In the genomic region with DNA sequence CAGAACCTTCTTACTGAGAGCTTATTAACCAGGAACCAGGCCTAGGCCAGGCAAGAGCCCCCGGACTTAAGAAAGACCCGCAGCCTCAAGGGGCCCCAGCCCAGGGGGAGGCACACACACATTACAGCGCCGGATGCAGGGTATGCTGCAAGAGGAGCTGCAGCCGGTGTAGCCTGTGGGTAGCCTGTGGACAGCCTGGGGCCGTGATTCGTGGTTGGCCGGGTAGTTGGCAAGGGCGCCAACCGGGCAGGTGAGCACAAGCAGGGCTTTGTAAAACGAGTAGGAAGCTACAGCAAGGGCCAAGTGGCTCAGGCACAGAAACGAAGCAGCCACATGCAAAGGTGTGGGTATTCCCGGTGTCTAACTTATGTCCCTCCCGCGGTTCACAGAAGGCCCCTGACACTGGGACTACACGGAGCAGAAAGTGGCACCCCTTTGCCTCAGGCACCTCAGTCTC, we compare ENCODE assay signal across 8 cellular contexts. TPM values are rescaled to one million over a fixed set of nuclear protein-coding genes. Genes with fewer than 3 reads are reported as not detected.
A peak's percentile ranks its signal among the peaks of the same experiment; 100 is the strongest.
DNase-seq lines count a peak whose midpoint lies in the region; ATAC-seq, FAIRE-seq and TF ChIP-seq lines count a peak whose summit lies in the region.

No MANE protein-coding gene starts in this region.

- H3K4me2 ChIP-seq in IMR-90 (ENCODE audit: low read depth, low read length) (no peak overlapping the region; the same call in 1 of the 2 replicates), GM12878 (ENCODE audit: control insufficient read depth, insufficient read depth) (peak overlapping the region; percentile 86)

- TF ChIP-seq CTCF in CD8-positive, alpha-beta T cell (IDR thresholded peaks at IDR 0.05), result no peak
- no peak for TF ChIP-seq CTCF in IMR-90 (conservative IDR thresholded peaks at IDR 0.05; ENCODE audit: low read depth, low read length)
- no peak for TF ChIP-seq CTCF in GM12878 (IDR thresholded peaks at IDR 0.05 in 2 of 3, conservative IDR thresholded peaks at IDR 0.05 in 1 of 3; ENCODE audit: control insufficient read depth in 2 of 3, extremely low read depth in 1 of 3, insufficient read depth in 1 of 3, low read depth in 3 of 3, low read length in 3 of 3)

- H3K27ac Mint-ChIP-seq in CD8-positive, alpha-beta T cell, result peak overlapping the region; percentile 64

- H4K20me1 ChIP-seq in IMR-90 (ENCODE audit: insufficient read depth, low read length) (no peaks in the 10 kb centered on the region), GM12878 (ENCODE audit: control insufficient read depth, insufficient read depth) (no peaks in the 10 kb centered on the region)

- in situ Hi-C loops in IMR-90 (cut with MboI; ENCODE audit: low sequenced_read_pairs) (no loop called here), GM12878 (cut with MboI) (no loop called here)

- H3K18ac ChIP-seq in IMR-90 (ENCODE audit: low read depth, low read length), result no peak overlapping the region

- H3K56ac ChIP-seq in IMR-90 (ENCODE audit: extremely low read depth, insufficient read depth, low read length), result no peak overlapping the region

- FAIRE-seq in GM12878 (lab: Jason Lieb, UNC), result no peak

- dilution Hi-C loops in IMR-90 (cut with HindIII; ENCODE audit: low sequenced_read_pairs, unreplicated experiment), result no loop called here

- H3K4me1 Mint-ChIP-seq in CD8-positive, alpha-beta T cell (ENCODE audit: low read depth), result peaks cover 7% of the 10 kb centered on the region

- H4K5ac ChIP-seq in IMR-90 (ENCODE audit: low read depth, low read length), result no peak overlapping the region

- no peak overlapping the region for H3K4ac ChIP-seq in IMR-90 (ENCODE audit: low read depth, low read length)

- POLR2A ChIA-PET in CD8-positive, alpha-beta T cell (lab: Charles Lee), result no interaction called here
- POLR2A ChIA-PET in IMR-90 (lab: Charles Lee; ENCODE audit: unreplicated experiment) (no interaction called here), GM12878 (lab: Charles Lee) (interaction anchor here (0.6 kb wide), 1 partner anchor 137 kb away, joined by 3 read pairs; no protein-coding TSS in a partner anchor)

- H2BK120ac ChIP-seq in IMR-90 (ENCODE audit: low read depth, low read length), result no peak overlapping the region

- H2AFZ ChIP-seq in IMR-90 (replicated peaks; ENCODE audit: low read length, poor library complexity), result peak overlapping the region; percentile 89
- H2AFZ ChIP-seq in GM12878 (ENCODE audit: control insufficient read depth, low read depth, low read length), result peak overlapping the region; percentile 55

- no peak overlapping the region for H2BK20ac ChIP-seq in IMR-90 (ENCODE audit: low read depth, low read length)

- no peaks in the 10 kb centered on the region for H3K27me3 Mint-ChIP-seq in CD8-positive, alpha-beta T cell (ENCODE audit: low read depth)

- H3K14ac ChIP-seq in IMR-90 (replicated peaks; ENCODE audit: low read depth, low read length), result no peak overlapping the region

- no peak overlapping the region for H2BK5ac ChIP-seq in IMR-90 (ENCODE audit: low read depth, low read length, poor library complexity, severe bottlenecking)

- peak overlapping the region; percentile 21; the same call in 1 of the 2 replicates for H4K91ac ChIP-seq in IMR-90 (ENCODE audit: insufficient read depth, low read depth, low read length)

- H3K23ac ChIP-seq in IMR-90 (ENCODE audit: low read depth, low read length), result no peak overlapping the region

- TF ChIP-seq POLR2A in IMR-90 (IDR thresholded peaks at IDR 0.05; ENCODE audit: low read depth, low read length) (no peak), GM12878 (IDR thresholded peaks at IDR 0.05; ENCODE audit: low read depth, low read length) (0 out of 2 replicates have a peak, but pooled peaks have one; percentile 9)

- intact Hi-C loops in CD8-positive, alpha-beta T cell (cut with DNase I, micrococcal nuclease), result loop anchor here in 1 of 2 experiments (5.0 kb wide), 1 partner anchor 69 kb away; the partner anchor contains the start of gene STX6
- intact Hi-C loops in IMR-90 (cut with micrococcal nuclease) (no loop called here), GM12878 (cut with micrococcal nuclease; ENCODE audit: unreplicated experiment) (no loop called here)

- no peaks in the 10 kb centered on the region for H3K36me3 ChIP-seq in CD8-positive, alpha-beta T cell (ENCODE audit: insufficient read depth, low read length)
- H3K36me3 ChIP-seq in IMR-90 (ENCODE audit: control insufficient read depth, insufficient read depth, low read length) (peaks cover 10% of the 10 kb centered on the region), GM12878 (ENCODE audit: control insufficient read depth in 2 of 2, insufficient read depth in 2 of 2, low read length in 1 of 2) (peaks cover 5 to 6% of the 10 kb centered on the region in 2 experiments; a peak in 3 of 4 replicates), mucosa of rectum (ENCODE audit: control insufficient read depth in 2 of 2, insufficient read depth in 2 of 2, low read length in 2 of 2) (peaks cover 0 to 2% of the 10 kb centered on the region in 2 donors)

- H3K4me3 Mint-ChIP-seq in CD8-positive, alpha-beta T cell, result peak overlapping the region; percentile 78

- peak overlapping the region in 1 of 2 experiments; percentile 41; a peak in 1 of 4 replicates for H4K8ac ChIP-seq in IMR-90 (ENCODE audit: low read depth in 2 of 2, low read length in 2 of 2)

- peaks cover 10 to 29% of the 10 kb centered on the region in 2 experiments for H3K79me1 ChIP-seq in IMR-90 (ENCODE audit: low read depth in 1 of 2, low read length in 2 of 2)

- CTCF ChIA-PET in CD8-positive, alpha-beta T cell (lab: Charles Lee), result interaction anchor here (1.1 kb wide), 1 partner anchor 131 kb away, joined by 3 read pairs; no protein-coding TSS in a partner anchor
- CTCF ChIA-PET in IMR-90 (lab: Yijun Ruan, JAX) (interaction anchor here (1.3 kb wide), 1 partner anchor 9 kb away, joined by 3 read pairs; no protein-coding TSS in a partner anchor), GM12878 (lab: Yijun Ruan, JAX) (interaction anchor here (1.2 kb wide), 2 partner anchors 33 to 71 kb away, joined by 3 to 4 read pairs; no protein-coding TSS in a partner anchor)

- H3K9me3 ChIP-seq in CD8-positive, alpha-beta T cell (ENCODE audit: low read length), result no peaks in the 10 kb centered on the region
- H3K9me3 ChIP-seq in IMR-90 (ENCODE audit: control insufficient read depth, insufficient read depth, low read length), result no peaks in the 10 kb centered on the region
- peaks cover under 1% of the 10 kb centered on the region; the same call in 1 of the 3 replicates for H3K9me3 ChIP-seq in GM12878 (replicated peaks; ENCODE audit: control insufficient read depth, insufficient read depth, low read length)
- H3K9me3 ChIP-seq in mucosa of rectum (ENCODE audit: control insufficient read depth in 2 of 2, low read length in 2 of 2), result no peaks in the 10 kb centered on the region

- no peaks in the 10 kb centered on the region for H3K9me3 Mint-ChIP-seq in CD8-positive, alpha-beta T cell

- H3K4me3 ChIP-seq in CD8-positive, alpha-beta T cell (ENCODE audit: low read depth, low read length), result peak overlapping the region; percentile 69
- H3K4me3 ChIP-seq in IMR-90 (ENCODE audit: insufficient read depth, low read depth, low read length), result no peak overlapping the region
- H3K4me3 ChIP-seq in GM12878, result peak overlapping the region; percentile 64; the same call in 1 of the 2 replicates
- H3K4me3 ChIP-seq in mucosa of rectum (ENCODE audit: low read length in 2 of 2), result peak overlapping the region; percentile 64 to 66

- no peak for DNase-seq in CD8-positive, alpha-beta T cell
- DNase-seq in IMR-90 (no peak), GM12878 (ENCODE audit: low read depth, low spot score) (no peak), NCI-H187 treated with DMSO at 0.1 percent for 48 hours (lab: John Stamatoyannopoulos, UW) (no peak), hepatic stellate cell (ENCODE audit: low spot score) (no peak), UCSD-AML1 (lab: John Stamatoyannopoulos, UW; ENCODE audit: unreplicated experiment) (no peak)

- H3K9me1 ChIP-seq in IMR-90 (ENCODE audit: insufficient read depth, low read length), result peaks cover 18% of the 10 kb centered on the region; the same call in 1 of the 2 replicates

- BruUV-seq in IMR-90 (replicated peaks; lab: Mats Ljungman, UMichigan), result no TSS peak
- no TSS peak for BruUV-seq in GM12878 (replicated peaks; lab: Mats Ljungman, UMichigan)

- TF ChIP-seq RAD21 in IMR-90 (IDR thresholded peaks at IDR 0.05; ENCODE audit: low read length) (no peak), GM12878 (IDR thresholded peaks at IDR 0.05; ENCODE audit: insufficient read depth, low read depth, low read length) (no peak)

- H3K9ac ChIP-seq in IMR-90 (ENCODE audit: low read depth, low read length) (no peak overlapping the region), GM12878 (ENCODE audit: control insufficient read depth, insufficient read depth, low read length) (peak overlapping the region; percentile 48), mucosa of rectum (ENCODE audit: low read depth in 1 of 2, low read length in 2 of 2) (peak overlapping the region; percentile 14 to 72)

- TF ChIP-seq EP300 in GM12878 (IDR thresholded peaks at IDR 0.05; ENCODE audit: borderline replicate concordance in 1 of 2, control insufficient read depth in 1 of 2, low read depth in 2 of 2, low read length in 2 of 2), result no peak

- H3K4me1 ChIP-seq in CD8-positive, alpha-beta T cell (ENCODE audit: insufficient read depth, low read length), result peaks cover 5% of the 10 kb centered on the region
- H3K4me1 ChIP-seq in IMR-90 (ENCODE audit: control insufficient read depth, insufficient read depth, low read length) (peaks cover 10% of the 10 kb centered on the region), GM12878 (ENCODE audit: control insufficient read depth, insufficient read depth, low read length) (peaks cover 6% of the 10 kb centered on the region), mucosa of rectum (ENCODE audit: control insufficient read depth in 2 of 2, insufficient read depth in 2 of 2, low read length in 2 of 2) (peaks cover 7 to 9% of the 10 kb centered on the region in 2 donors)

- ATAC-seq in CD8-positive, alpha-beta T cell, result no peak
- ATAC-seq in GM19395 (IDR thresholded peaks at IDR 0.05; ENCODE audit: unreplicated experiment) (peak; percentile 35), IMR-90 (ENCODE audit: low read depth) (no peak), GM12878 (peak; percentile 58)

- no peaks in the 10 kb centered on the region for H3K27me3 ChIP-seq in CD8-positive, alpha-beta T cell (ENCODE audit: insufficient read depth, low read length)
- H3K27me3 ChIP-seq in IMR-90 (ENCODE audit: control insufficient read depth, insufficient read depth, low read length) (no peaks in the 10 kb centered on the region), GM12878 (replicated peaks in 1 of 2; ENCODE audit: control insufficient read depth in 2 of 2, insufficient read depth in 2 of 2, low read length in 1 of 2) (no peaks in the 10 kb centered on the region), mucosa of rectum (ENCODE audit: control insufficient read depth in 2 of 2, insufficient read depth in 2 of 2, low read length in 2 of 2) (no peaks in the 10 kb centered on the region)

- peaks cover 18% of the 10 kb centered on the region for H3K36me3 Mint-ChIP-seq in CD8-positive, alpha-beta T cell

- SMC1A ChIA-PET in GM12878 (lab: Charles Lee; ENCODE audit: uncharacterized antibody, unreplicated experiment), result interaction anchor here (1.2 to 1.4 kb wide), 2 partner anchors 32 to 41 kb away, joined by 3 to 4 read pairs; partner anchors contain the start of gene KIAA1614

- H3K79me2 ChIP-seq in GM12878 (ENCODE audit: control insufficient read depth, insufficient read depth, low read length), result no peaks in the 10 kb centered on the region

- H3K27ac ChIP-seq in CD8-positive, alpha-beta T cell (ENCODE audit: low read depth, low read length), result no peak overlapping the region
- H3K27ac ChIP-seq in IMR-90 (ENCODE audit: insufficient read depth, low read length) (no peak overlapping the region), GM12878 (ENCODE audit: control insufficient read depth, insufficient read depth) (peak overlapping the region; percentile 44), mucosa of rectum (ENCODE audit: low read depth in 2 of 2, low read length in 2 of 2) (no peak overlapping the region)

- 72% methylated on average over 15 of the region's 16 CpGs; no CpG with 5 or more reads in 1 of the 2 experiments for WGBS in IMR-90 (ENCODE audit: extremely low coverage in 2 of 2, insufficient read length in 1 of 2), 2 experiments
- 17% methylated on average over 14 of the region's 16 CpGs for WGBS in GM12878 (ENCODE audit: insufficient coverage, insufficient replicate concordance, low lambda C conversion rate, missing lambda C conversion rate)

- H2BK15ac ChIP-seq in IMR-90 (ENCODE audit: low read depth, low read length), result no peak overlapping the region

- H2AK9ac ChIP-seq in IMR-90 (replicated peaks; ENCODE audit: low read depth, low read length, poor library complexity), result peak overlapping the region; percentile 62

- RAD21 ChIA-PET in GM12878 (lab: Charles Lee; ENCODE audit: unreplicated experiment), result interaction anchor here (0.9 to 1.2 kb wide), 2 partner anchors 9 to 72 kb away, joined by 3 to 4 read pairs; no protein-coding TSS in a partner anchor

- H2AK5ac ChIP-seq in IMR-90 (ENCODE audit: low read depth, low read length), result 0 out of 2 replicates have a peak overlapping the region, but pooled peaks have one; percentile 13

RNA-seq across cellular contexts. Expression of gene KIAA1614, which starts 40.6 kb away (rescaled TPM):
- total RNA-seq in CD8-positive, alpha-beta T cell, result under 1 TPM; 0.17 to 0.33 TPM
- total RNA-seq in IMR-90 (2012; rRNA removed) (1.7 and 1.8 TPM in 2 replicates), GM12878 (2014; rRNA removed) (0.05 and 0.28 TPM in 2 replicates), GM12878 (2014; rRNA removed; fragmentation: Illumina TruSeq; extraction: Trizol) (0.04 and 0.09 TPM in 2 replicates), GM12878 (2021) (0.24 and 0.26 TPM in 2 replicates)
- polyA plus RNA-seq in IMR-90 (2012; rRNA removed) (3.0 and 3.5 TPM in 2 replicates), GM12878 (2011; rRNA removed) (0.31 and 0.59 TPM in 2 replicates), GM12878 (2014; fragmentation: Illumina TruSeq; extraction: Trizol) (0.03 TPM in 2 replicates), GM12878 (2014; fragmentation: Nextera tagmentation; extraction: Ambion mirVana) (under 1 TPM in 1 of 2 experiments, not detected in 1; 0.03 TPM), GM12878 (2014; rRNA removed) (0.36 and 1.0 TPM in 2 replicates), GM12878 (2016; fragmentation: Nextera tagmentation; extraction: Ambion mirVana) (under 1 TPM; 0.09 to 0.27 TPM)
- polyA plus RNA-seq in IMR-90 (2012; cell fraction: cytosol; rRNA removed), result 2.5 and 4.1 TPM in 2 replicates
- 4.3 and 9.2 TPM in 2 replicates for polyA plus RNA-seq in IMR-90 (2012; cell fraction: nucleus; rRNA removed; ENCODE audit: low replicate concordance)
- 0.54 and 0.58 TPM in 2 replicates for total RNA-seq in GM12878 (2013; cell fraction: nucleolus; rRNA removed)
- polyA plus RNA-seq in GM12878 (2011; ENCODE audit: low read depth), result 0.24 TPM
- polyA plus RNA-seq in GM12878 (2011; cell fraction: cytosol; rRNA removed), result 0.28 and 0.69 TPM in 2 replicates
- polyA plus RNA-seq in GM12878 (2011; cell fraction: nucleus; rRNA removed), result 1.7 TPM in 2 replicates
- 0.24 and 0.38 TPM in 2 replicates for polyA plus RNA-seq in GM12878 (2012)
- 0.44 and 2.0 TPM in 2 replicates for polyA minus RNA-seq in GM12878 (2011; rRNA and poly(A)+ RNA removed)
- polyA minus RNA-seq in GM12878 (2011; cell fraction: cytosol; rRNA and poly(A)+ RNA removed), result 0.27 and 2.4 TPM in 2 replicates
- 0.73 and 1.1 TPM in 2 replicates for polyA minus RNA-seq in GM12878 (2011; cell fraction: nucleus; rRNA and poly(A)+ RNA removed)

Comparison
In these comparisons a context has a peak if more than half of its experiments do, and no peak if none do; other contexts are left out.
1. ATAC-seq: peak in GM19395 (single experiment) and GM12878 (single experiment); none in CD8-positive, alpha-beta T cell (single experiment) and IMR-90 (single experiment).